Comparison of ENCODE assay signal across 20 cellular contexts in the genomic region with DNA sequence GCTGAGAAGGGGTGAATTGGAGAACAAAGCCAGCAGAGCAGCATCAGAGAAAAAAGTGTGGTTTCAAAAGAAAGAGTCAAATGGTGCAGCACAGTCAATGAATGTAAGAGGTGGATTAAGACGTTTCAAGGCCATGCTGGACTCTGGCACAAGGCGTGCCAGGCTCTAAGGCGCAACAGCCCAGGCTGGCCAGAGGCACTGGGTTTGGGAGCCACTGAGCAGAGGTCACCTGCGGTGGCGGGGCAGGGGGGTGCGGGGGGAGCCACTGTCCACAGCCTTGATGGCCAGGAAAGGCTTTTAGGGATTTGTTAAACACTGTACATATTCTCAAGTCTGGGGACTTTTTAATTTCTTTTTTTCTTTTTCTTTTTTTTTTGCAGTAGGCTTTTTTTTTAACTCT.
"Had no signal": no experiment of that assay in that cellular context is flagged by ENCODE, and none has a peak within 500 bp of the region (broad histone marks: within the 10 kb centered on the region; RNA-seq: fewer than 3 reads in every experiment).

No MANE protein-coding gene starts in this region.

- H3K27ac ChIP-seq: adrenal gland, ascending aorta, breast epithelium, dorsolateral prefrontal cortex, spleen, testis, WERI-Rb-1 had no signal

- H3K9me3 Mint-ChIP-seq: nephron progenitor cell, type B pancreatic cell had no signal

- H3K36me3 ChIP-seq: adrenal gland, ascending aorta, breast epithelium, spleen, WERI-Rb-1 had no signal

- H3K4me3 ChIP-seq: adrenal gland, ascending aorta, breast epithelium, dorsolateral prefrontal cortex, spleen, testis had no signal

- H3K4me1 Mint-ChIP-seq: central memory CD8-positive, alpha-beta T cell had no signal

- H3K27me3 ChIP-seq: adrenal gland, ascending aorta, breast epithelium, spleen, testis had no signal

- H3K27ac Mint-ChIP-seq: activated naive CD8-positive, alpha-beta T cell; activated T-helper 2 cell treated with anti-CD3 and anti-CD28 coated beads, Interferon-gamma antibody, Interleukin-2, Interleukin-4, amounts not matched to agents 10 μg/mL and 5 μg/mL and 100 μg/mL, durations not matched to agents 14 hours and 24 hours and 36 hours; effector memory CD8-positive, alpha-beta T cell; T-helper 2 cell treated with Interferon-gamma antibody and Interleukin-4, amounts not matched to agents 5 μg/mL and 100 μg/mL, for 36 hours; type B pancreatic cell had no signal

- H3K9me3 ChIP-seq: adrenal gland, ascending aorta, breast epithelium, testis had no signal

- H3K4me1 ChIP-seq: adrenal gland, ascending aorta, breast epithelium, spleen, testis had no signal

- H3K36me3 Mint-ChIP-seq: activated naive CD8-positive, alpha-beta T cell; type B pancreatic cell had no signal

- H3K27me3 Mint-ChIP-seq: activated naive CD8-positive, alpha-beta T cell; central memory CD8-positive, alpha-beta T cell; effector memory CD8-positive, alpha-beta T cell had no signal

- H3K4me3 Mint-ChIP-seq: activated naive CD8-positive, alpha-beta T cell; central memory CD8-positive, alpha-beta T cell; effector memory CD8-positive, alpha-beta T cell; nephron progenitor cell; T-helper 2 cell treated with Interferon-gamma antibody and Interleukin-4, amounts not matched to agents 5 μg/mL and 100 μg/mL, for 36 hours; type B pancreatic cell had no signal

- ATAC-seq: effector memory CD8-positive, alpha-beta T cell had no signal

- DNase-seq: activated CD4-positive, alpha-beta T cell treated with anti-CD3 and anti-CD28 coated beads for 1 hour; activated naive CD4-positive, alpha-beta T cell; activated T-cell treated with anti-CD3 and anti-CD28 coated beads, Interleukin-2, amount 50 U/mL, for 1 hour; dorsolateral prefrontal cortex; effector memory CD8-positive, alpha-beta T cell; occipital lobe; spleen; stimulated activated CD4-positive, alpha-beta T cell treated with anti-CD3 and anti-CD28 coated beads, Interleukin-4, amount 100 ng/mL, for 1 hour; stimulated activated naive CD4-positive, alpha-beta T cell; testis; WERI-Rb-1 had no signal
